Comparison of ENCODE assay signal across 1 cellular context in the genomic region with DNA sequence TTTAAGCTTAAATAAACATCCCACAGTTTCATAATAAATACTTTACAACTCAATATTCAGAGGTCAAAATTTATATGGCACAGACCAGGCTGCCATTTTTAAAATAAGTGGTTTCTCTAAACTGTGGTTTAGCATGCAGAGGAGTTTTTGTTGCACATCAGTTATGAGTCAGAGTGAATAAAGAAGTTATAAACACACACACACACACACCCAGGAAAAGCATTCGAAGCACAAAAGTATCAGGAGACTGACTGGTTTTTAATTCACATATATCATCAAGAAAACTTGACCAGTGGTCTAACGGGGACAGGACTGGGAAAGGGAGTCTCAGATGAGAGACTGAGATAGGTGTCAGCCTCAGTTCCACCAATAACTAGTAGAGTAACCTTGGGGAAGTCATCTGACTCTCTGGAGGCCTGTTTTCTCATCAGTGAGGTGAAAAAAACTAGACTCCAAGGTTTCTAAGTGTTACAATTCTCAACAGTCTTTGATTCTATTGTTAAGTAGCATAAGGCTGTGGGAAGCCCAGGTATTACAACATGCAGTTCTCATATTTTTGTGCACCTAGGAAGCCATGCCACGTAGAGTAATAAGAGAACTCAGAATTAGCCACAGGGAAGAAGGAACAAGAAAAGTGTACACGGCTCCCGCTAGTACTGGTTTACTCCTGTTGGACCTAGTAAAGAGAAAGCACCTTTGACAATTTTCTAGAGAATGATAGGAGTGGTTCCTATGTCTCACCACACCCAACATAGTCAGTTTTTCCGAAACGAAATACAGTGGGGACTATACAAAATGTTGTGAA.
TF ChIP-seq lines count a peak whose summit lies in the region.

No MANE protein-coding gene starts in this region.

TF ChIP-seq in HCT116, 20 proteins besides CTCF, POLR2A, EP300 and RAD21:
- TF ChIP-seq FOSL1 (IDR thresholded peaks at IDR 0.05; ENCODE audit: low read depth), result peak; percentile 70; the same call in 1 of the 2 replicates
- peak; percentile 65 for TF ChIP-seq SP1 (IDR thresholded peaks at IDR 0.05; ENCODE audit: low read depth)
- peak; percentile 57; the same call in 1 of the 2 replicates for TF ChIP-seq POLR2AphosphoS5 (IDR thresholded peaks at IDR 0.05; ENCODE audit: low read depth, low read length)
- peak; percentile 46 for TF ChIP-seq YY1 (IDR thresholded peaks at IDR 0.05; ENCODE audit: extremely low read depth, insufficient replicate concordance, low read depth, low read length)
- TF ChIP-seq EGR1 (IDR thresholded peaks at IDR 0.05; ENCODE audit: low read depth), result no peak; the same call in 1 of the 2 replicates
- no peak for TF ChIP-seq TCF7L2 (IDR thresholded peaks at IDR 0.05; ENCODE audit: borderline replicate concordance, extremely low read depth, insufficient read depth, insufficient read length)
- TF ChIP-seq SRF (IDR thresholded peaks at IDR 0.05; ENCODE audit: low read depth), result peak; percentile 54; the same call in 1 of the 2 replicates
- TF ChIP-seq, protein P1, sequence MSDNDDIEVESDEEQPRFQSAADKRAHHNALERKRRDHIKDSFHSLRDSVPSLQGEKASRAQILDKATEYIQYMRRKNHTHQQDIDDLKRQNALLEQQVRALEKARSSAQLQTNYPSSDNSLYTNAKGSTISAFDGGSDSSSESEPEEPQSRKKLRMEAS (IDR thresholded peaks at IDR 0.05), result 0 out of 2 replicates have a peak, but pooled peaks have one; percentile 38
- peak; percentile 29; the same call in 1 of the 2 replicates for TF ChIP-seq CEBPB (IDR thresholded peaks at IDR 0.05; ENCODE audit: low read depth)
- peak; percentile 98 for TF ChIP-seq JUND (IDR thresholded peaks at IDR 0.05)
- TF ChIP-seq, protein P2, sequence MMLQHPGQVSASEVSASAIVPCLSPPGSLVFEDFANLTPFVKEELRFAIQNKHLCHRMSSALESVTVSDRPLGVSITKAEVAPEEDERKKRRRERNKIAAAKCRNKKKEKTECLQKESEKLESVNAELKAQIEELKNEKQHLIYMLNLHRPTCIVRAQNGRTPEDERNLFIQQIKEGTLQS (IDR thresholded peaks at IDR 0.05), result no peak; the same call in 1 of the 2 replicates
